In genomic region chr3:101077361-101078011, GRCh38 we compare ENCODE assay signal across 1 cellular context.
TF ChIP-seq lines count a peak whose summit lies in the region.

No MANE protein-coding gene starts in this region.

TF ChIP-seq in endothelial cell of umbilical vein, 7 proteins besides CTCF, POLR2A, EP300 and RAD21:
- TF ChIP-seq MAX (IDR thresholded peaks at IDR 0.05; ENCODE audit: insufficient read depth, insufficient read length) (no peak), EZH2 (IDR thresholded peaks at IDR 0.05; ENCODE audit: borderline replicate concordance, low read depth, low read length, severe bottlenecking) (no peak), FOS (IDR thresholded peaks at IDR 0.05; ENCODE audit: borderline replicate concordance, insufficient read depth, low read length) (peak; percentile 80), GATA2 (IDR thresholded peaks at IDR 0.05; ENCODE audit: insufficient read depth, insufficient read length, low read depth, low read length) (peak; percentile 66), MYC (IDR thresholded peaks at IDR 0.05; ENCODE audit: low read depth, low read length) (no peak), JUN (IDR thresholded peaks at IDR 0.05; ENCODE audit: borderline replicate concordance, insufficient read depth, insufficient read length, low read depth) (peak; percentile 51), POLR2AphosphoS5 (IDR thresholded peaks at IDR 0.05; ENCODE audit: insufficient read depth, low read depth, low read length) (peak; percentile 58)
